Comparison of ENCODE assay signal across 17 cellular contexts in the genomic region with DNA sequence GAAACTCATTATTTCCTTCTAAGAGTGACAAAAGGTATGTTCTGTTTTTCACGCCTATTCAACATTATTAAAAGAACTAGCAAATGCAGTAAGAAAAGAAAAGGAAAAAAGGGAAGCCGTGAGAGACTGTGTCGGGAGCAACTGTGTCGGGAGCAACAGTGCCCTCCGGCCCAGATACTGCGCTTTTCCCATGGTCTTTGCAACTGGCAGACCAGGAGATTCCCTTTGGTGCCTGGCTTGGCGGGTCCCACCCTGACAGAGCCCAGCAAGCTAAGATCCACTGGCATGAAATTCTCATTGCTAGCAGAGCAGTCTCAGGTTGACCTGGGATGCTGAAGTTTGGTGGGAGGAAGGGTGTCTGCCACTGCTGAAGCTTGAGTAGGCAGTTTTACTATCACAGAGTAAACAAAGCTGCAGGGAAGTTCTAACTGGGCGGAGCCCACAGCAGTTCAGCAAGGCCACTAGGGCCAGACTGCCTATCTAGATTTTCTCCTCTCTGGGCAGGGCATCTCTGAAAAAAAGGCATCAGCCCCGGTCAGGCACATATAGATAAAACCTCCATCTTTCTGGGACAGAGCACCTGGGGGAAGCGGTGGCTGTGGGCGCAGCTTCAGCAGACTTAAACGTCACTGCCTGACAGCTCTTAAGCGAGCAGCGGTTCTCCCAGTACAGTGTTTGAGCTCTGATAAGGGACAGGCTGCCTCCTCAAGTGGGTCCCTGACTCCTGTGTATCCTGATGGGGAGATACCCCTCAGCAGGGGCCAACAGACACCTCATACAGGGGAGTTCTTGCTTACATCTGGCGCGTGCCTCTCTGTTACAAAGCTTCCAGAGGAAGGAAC.
DNase-seq lines count a peak whose midpoint lies in the region; ATAC-seq and TF ChIP-seq lines count a peak whose summit lies in the region.
"Had no signal": no experiment of that assay in that cellular context is flagged by ENCODE, and none has a peak within 500 bp of the region (broad histone marks: within the 10 kb centered on the region; RNA-seq: fewer than 3 reads in every experiment).

No MANE protein-coding gene starts in this region.

- peaks cover 16% of the 10 kb centered on the region for H3K9me3 Mint-ChIP-seq in activated CD4-positive, alpha-beta T cell treated with anti-CD3 and anti-CD28 coated beads, Interleukin-2, amount 10 ng/mL, durations not matched to agents 24 days and 14 days

- no peak overlapping the region for H3K4me3 Mint-ChIP-seq in activated CD4-positive, alpha-beta T cell treated with anti-CD3 and anti-CD28 coated beads, Interleukin-2, amount 10 ng/mL, durations not matched to agents 24 days and 14 days

- H3K27me3 Mint-ChIP-seq in activated CD4-positive, alpha-beta T cell treated with anti-CD3 and anti-CD28 coated beads, Interleukin-2, amount 10 ng/mL, durations not matched to agents 24 days and 14 days, result no peaks in the 10 kb centered on the region

- intact Hi-C loops in activated CD4-positive, alpha-beta T cell treated with anti-CD3 and anti-CD28 coated beads, Interleukin-2, amount 10 ng/mL, durations not matched to agents 24 days and 14 days (cut with micrococcal nuclease), result no loop called here
- intact Hi-C loops in left colon (cut with DNase I, micrococcal nuclease), result no loop called here

- no peaks in the 10 kb centered on the region for H3K27me3 ChIP-seq in hepatocyte
- H3K27me3 ChIP-seq: SJSA1 had no signal

- no peaks in the 10 kb centered on the region for H3K4me1 ChIP-seq in hepatocyte (ENCODE audit: insufficient read depth)
- H3K4me1 ChIP-seq: SJSA1 had no signal

- ATAC-seq in left colon, result no peak

- no peak overlapping the region for H3K27ac Mint-ChIP-seq in activated CD4-positive, alpha-beta T cell treated with anti-CD3 and anti-CD28 coated beads, Interleukin-2, amount 10 ng/mL, durations not matched to agents 24 days and 14 days

- H3K36me3 ChIP-seq in hepatocyte (replicated peaks; ENCODE audit: insufficient read depth, low read depth), result no peaks in the 10 kb centered on the region
- H3K36me3 ChIP-seq: SJSA1 had no signal

- no peak overlapping the region for H3K4me2 ChIP-seq in hepatocyte

- H3K79me2 ChIP-seq in hepatocyte, result no peaks in the 10 kb centered on the region

- no peak overlapping the region for H3K4me3 ChIP-seq in hepatocyte
- H3K4me3 ChIP-seq: GM23248, SJSA1 had no signal

- no peak for TF ChIP-seq CTCF in hepatocyte (IDR thresholded peaks at IDR 0.05; ENCODE audit: poor library complexity)

- H3K36me3 Mint-ChIP-seq in activated CD4-positive, alpha-beta T cell treated with anti-CD3 and anti-CD28 coated beads, Interleukin-2, amount 10 ng/mL, durations not matched to agents 24 days and 14 days (ENCODE audit: low read depth), result no peaks in the 10 kb centered on the region

- H2AFZ ChIP-seq in hepatocyte, result no peak overlapping the region
- H2AFZ ChIP-seq: GM23248 had no signal

- H3K4me1 Mint-ChIP-seq in activated CD4-positive, alpha-beta T cell treated with anti-CD3 and anti-CD28 coated beads, Interleukin-2, amount 10 ng/mL, durations not matched to agents 24 days and 14 days, result no peaks in the 10 kb centered on the region

- 77% methylated on average over 16 of the region's 16 CpGs for WGBS in hepatocyte (ENCODE audit: low lambda C conversion rate, missing lambda C conversion rate)

- H3K27ac ChIP-seq in hepatocyte, result no peak overlapping the region
- H3K27ac ChIP-seq: GM23248, SJSA1 had no signal

- no peaks in the 10 kb centered on the region for H4K20me1 ChIP-seq in hepatocyte (ENCODE audit: insufficient read depth, poor library complexity, severe bottlenecking)

- H3K9me3 ChIP-seq in hepatocyte (ENCODE audit: low read depth), result no peaks in the 10 kb centered on the region
- H3K9me3 ChIP-seq: SJSA1 had no signal

- peak; percentile 2 for DNase-seq in CMK (ENCODE audit: low read depth)
- peak; percentile 10 for DNase-seq in NCI-H510A (lab: John Stamatoyannopoulos, UW)
- peak; percentile 2 for DNase-seq in UCSD-AML1 (lab: John Stamatoyannopoulos, UW; ENCODE audit: unreplicated experiment)
- peak; percentile 36 for DNase-seq in hepatocyte (ENCODE audit: low spot score)
- DNase-seq in SK-N-DZ (ENCODE audit: low spot score), result no peak
- no peak for DNase-seq in activated CD4-positive, alpha-beta T cell treated with anti-CD3 and anti-CD28 coated beads, Interleukin-2, amount 10 ng/mL, durations not matched to agents 24 days and 14 days
- DNase-seq in DMS114 treated with DMSO at 0.1 percent for 48 hours (lab: John Stamatoyannopoulos, UW; ENCODE audit: unreplicated experiment), result no peak
- DNase-seq in left colon, result no peak
- DNase-seq: DMS79 treated with DMSO at 0.1 percent for 48 hours, GF-D8, GM23248, MV-4-11, NCI-H1436, NCI-H2029 treated with DMSO at 0.1 percent for 48 hours, NCI-H2227 treated with DMSO at 0.1 percent for 48 hours, NCI-H774 had no signal

- H3K9me2 ChIP-seq in hepatocyte (replicated peaks; ENCODE audit: insufficient read depth), result no peaks in the 10 kb centered on the region

Comparison
In these comparisons a context has a peak if more than half of its experiments do, and no peak if none do; other contexts are left out.
1. DNase-seq: peak in CMK (single experiment), NCI-H510A (single experiment), UCSD-AML1 (single experiment) and hepatocyte (single experiment); none in SK-N-DZ (single experiment), activated CD4-positive, alpha-beta T cell treated with anti-CD3 and anti-CD28 coated beads, Interleukin-2, amount 10 ng/mL, durations not matched to agents 24 days and 14 days (single experiment), DMS114 treated with DMSO at 0.1 percent for 48 hours (single experiment) and left colon (0 of 2).